Comparison of ENCODE assay signal across 13 cellular contexts in genomic region chr15:40438712-40439111, GRCh38. TPM values are rescaled to one million over a fixed set of nuclear protein-coding genes. Genes with fewer than 3 reads are reported as not detected.
DNase-seq lines count a peak whose midpoint lies in the region; ATAC-seq and TF ChIP-seq lines count a peak whose summit lies in the region.
"Had no signal": no experiment of that assay in that cellular context is flagged by ENCODE, and none has a peak within 500 bp of the region (broad histone marks: within the 10 kb centered on the region; RNA-seq: fewer than 3 reads in every experiment).

No MANE protein-coding gene starts in this region.

- peak overlapping the region; percentile 36 to 88 (median 62) for H3K4me3 Mint-ChIP-seq in CD4-positive, CD25-positive, alpha-beta regulatory T cell
- peak overlapping the region; percentile 34 to 85 (median 49) for H3K4me3 Mint-ChIP-seq in IgD-negative memory B cell
- peak overlapping the region; percentile 90 for H3K4me3 Mint-ChIP-seq in central memory CD8-positive, alpha-beta T cell
- H3K4me3 Mint-ChIP-seq in naive B cell: peak overlapping the region in 6 of 8 donors; percentile 10 to 95 (median 83)

- peaks cover 0 to 1% (median 0%) of the 10 kb centered on the region in 7 donors for H3K9me3 Mint-ChIP-seq in CD4-positive, CD25-positive, alpha-beta regulatory T cell
- H3K9me3 Mint-ChIP-seq in IgD-negative memory B cell: no peaks in the 10 kb centered on the region
- no peaks in the 10 kb centered on the region for H3K9me3 Mint-ChIP-seq in central memory CD8-positive, alpha-beta T cell
- peaks cover 0 to 3% (median 0%) of the 10 kb centered on the region in 7 donors for H3K9me3 Mint-ChIP-seq in naive B cell
- H3K9me3 Mint-ChIP-seq: activated naive CD4-positive, alpha-beta T cell treated with anti-CD3 and anti-CD28 coated beads, Interleukin-2, amount 50 U/mL, for 72 hours had no signal

- H3K36me3 Mint-ChIP-seq in CD4-positive, CD25-positive, alpha-beta regulatory T cell: no peaks in the 10 kb centered on the region
- H3K36me3 Mint-ChIP-seq in IgD-negative memory B cell (peaks cover 4% of the 10 kb centered on the region), naive B cell (no peaks in the 10 kb centered on the region)
- peaks cover 9% of the 10 kb centered on the region for H3K36me3 Mint-ChIP-seq in central memory CD8-positive, alpha-beta T cell (ENCODE audit: insufficient read depth)
- H3K36me3 Mint-ChIP-seq: activated naive CD4-positive, alpha-beta T cell treated with anti-CD3 and anti-CD28 coated beads, Interleukin-2, amount 50 U/mL, for 72 hours had no signal

- no peak overlapping the region for H3K27ac ChIP-seq in CD4-positive, CD25-positive, alpha-beta regulatory T cell (ENCODE audit: insufficient read depth, low read length, poor library complexity, severe bottlenecking)
- H3K27ac ChIP-seq in brain microvascular endothelial cell: no peak overlapping the region
- H3K27ac ChIP-seq: esophagus squamous epithelium, GM23248 had no signal

- DNase-seq in CD4-positive, CD25-positive, alpha-beta regulatory T cell: no peak
- no peak for DNase-seq in central memory CD8-positive, alpha-beta T cell (ENCODE audit: low spot score in 2 of 2)
- no peak for DNase-seq in naive B cell
- DNase-seq in COLO829 (ENCODE audit: low spot score): no peak
- DNase-seq in brain microvascular endothelial cell: no peak
- DNase-seq: activated CD4-positive, alpha-beta T cell treated with anti-CD3 and anti-CD28 coated beads, Interleukin-2, amount 50 U/mL, for 48 hours; COR-L47; esophagus squamous epithelium had no signal

- H3K4me1 ChIP-seq in CD4-positive, CD25-positive, alpha-beta regulatory T cell (ENCODE audit: control insufficient read depth, insufficient read depth, low read length, poor library complexity, severe bottlenecking): peaks cover 55% of the 10 kb centered on the region

- no peaks in the 10 kb centered on the region for H3K36me3 ChIP-seq in CD4-positive, CD25-positive, alpha-beta regulatory T cell (ENCODE audit: control insufficient read depth, insufficient read depth, low read length)
- no peaks in the 10 kb centered on the region for H3K36me3 ChIP-seq in brain microvascular endothelial cell (replicated peaks)
- H3K36me3 ChIP-seq: esophagus squamous epithelium had no signal

- no peaks in the 10 kb centered on the region for H3K9me3 ChIP-seq in CD4-positive, CD25-positive, alpha-beta regulatory T cell (ENCODE audit: control insufficient read depth in 2 of 2, low read length in 2 of 2)
- H3K9me3 ChIP-seq: esophagus squamous epithelium had no signal

- peaks cover 0 to 62% (median 26%) of the 10 kb centered on the region in 4 donors for H3K4me1 Mint-ChIP-seq in CD4-positive, CD25-positive, alpha-beta regulatory T cell
- H3K4me1 Mint-ChIP-seq in IgD-negative memory B cell (peaks cover 24 to 32% (median 32%) of the 10 kb centered on the region in 3 donors), naive B cell (peaks cover 49 to 55% (median 53%) of the 10 kb centered on the region in 3 donors)
- peaks cover 65% of the 10 kb centered on the region for H3K4me1 Mint-ChIP-seq in central memory CD8-positive, alpha-beta T cell

- H3K27ac Mint-ChIP-seq in CD4-positive, CD25-positive, alpha-beta regulatory T cell: no peak overlapping the region
- peak overlapping the region in 1 of 3 donors; percentile 77 for H3K27ac Mint-ChIP-seq in IgD-negative memory B cell
- no peak overlapping the region for H3K27ac Mint-ChIP-seq in central memory CD8-positive, alpha-beta T cell (ENCODE audit: low read depth)
- no peak overlapping the region for H3K27ac Mint-ChIP-seq in naive B cell
- H3K27ac Mint-ChIP-seq: activated naive CD4-positive, alpha-beta T cell treated with anti-CD3 and anti-CD28 coated beads, Interleukin-2, amount 50 U/mL, for 72 hours had no signal

- ATAC-seq in CD4-positive, CD25-positive, alpha-beta regulatory T cell (ENCODE audit: low read depth in 2 of 2): no peak
- no peak for ATAC-seq in central memory CD8-positive, alpha-beta T cell (replicated peaks; ENCODE audit: extremely low read depth, poor library complexity, severe bottlenecking)
- no peak for ATAC-seq in naive B cell (ENCODE audit: low read depth in 2 of 2)
- no peak for ATAC-seq in HG03565 (IDR thresholded peaks at IDR 0.05; ENCODE audit: unreplicated experiment)
- ATAC-seq in GM21381 (IDR thresholded peaks at IDR 0.05; ENCODE audit: unreplicated experiment): no peak
- ATAC-seq: activated naive CD4-positive, alpha-beta T cell treated with anti-CD3 and anti-CD28 coated beads, Interleukin-2, amount 50 U/mL, for 72 hours had no signal

- peaks cover 4% of the 10 kb centered on the region for H3K27me3 ChIP-seq in CD4-positive, CD25-positive, alpha-beta regulatory T cell (ENCODE audit: control insufficient read depth, insufficient read depth, low read length)
- H3K27me3 ChIP-seq in brain microvascular endothelial cell (replicated peaks): peaks cover 41% of the 10 kb centered on the region

- in situ Hi-C loops in brain microvascular endothelial cell (cut with HindIII; ENCODE audit: low pct_ligation_motif_present, low sequenced_read_pairs): no loop called here

- H3K4me3 ChIP-seq in CD4-positive, CD25-positive, alpha-beta regulatory T cell (ENCODE audit: low read depth, low read length): no peak overlapping the region
- H3K4me3 ChIP-seq in brain microvascular endothelial cell (ENCODE audit: low read depth, low read length): no peak overlapping the region
- H3K4me3 ChIP-seq: GM23248 had no signal

- H3K27me3 Mint-ChIP-seq in CD4-positive, CD25-positive, alpha-beta regulatory T cell: peaks cover 64% of the 10 kb centered on the region
- peaks cover 34% of the 10 kb centered on the region for H3K27me3 Mint-ChIP-seq in IgD-negative memory B cell
- H3K27me3 Mint-ChIP-seq in central memory CD8-positive, alpha-beta T cell: peaks cover 36% of the 10 kb centered on the region
- H3K27me3 Mint-ChIP-seq in naive B cell: peaks cover 23 to 52% (median 37%) of the 10 kb centered on the region in 3 donors

- TF ChIP-seq CTCF in brain microvascular endothelial cell (IDR thresholded peaks at IDR 0.05; ENCODE audit: low read depth, low read length, missing control alignments): no peak

RNA-seq across cellular contexts. Expression of gene BAHD1, which starts 2.0 kb away (rescaled TPM):
- 32.9 TPM for total RNA-seq in CD4-positive, CD25-positive, alpha-beta regulatory T cell
- 1 to 10 TPM; 1.3 to 1.6 (median 1.5) TPM for polyA plus RNA-seq in CD4-positive, CD25-positive, alpha-beta regulatory T cell
- polyA plus RNA-seq in IgD-negative memory B cell (2.3 TPM), naive B cell (ENCODE audit: low read depth in 6 of 6) (1 to 10 TPM in 5 of 6 donors, under 1 TPM in 1; 0.37 to 3.0 (median 1.9) TPM)

RNA-seq across cellular contexts. Expression of gene CHST14, which starts 32.1 kb away (rescaled TPM):
- 6.3 TPM for total RNA-seq in CD4-positive, CD25-positive, alpha-beta regulatory T cell
- polyA plus RNA-seq in CD4-positive, CD25-positive, alpha-beta regulatory T cell: 1 to 10 TPM; 1.1 to 2.0 (median 1.4) TPM
- polyA plus RNA-seq in IgD-negative memory B cell (1.8 TPM), naive B cell (ENCODE audit: low read depth in 6 of 6) (1 to 10 TPM; 1.4 to 3.2 (median 2.2) TPM)

RNA-seq across cellular contexts. Expression of gene IVD, which starts 33.1 kb away (rescaled TPM):
- 40.2 TPM for total RNA-seq in CD4-positive, CD25-positive, alpha-beta regulatory T cell
- 10 to 100 TPM; 25.0 to 36.3 (median 32.4) TPM for polyA plus RNA-seq in CD4-positive, CD25-positive, alpha-beta regulatory T cell
- polyA plus RNA-seq in IgD-negative memory B cell (55.5 TPM), naive B cell (ENCODE audit: low read depth in 6 of 6) (10 to 100 TPM; 15.6 to 36.3 (median 22.2) TPM)

RNA-seq across cellular contexts. Expression of gene KNSTRN, which starts 56.2 kb away (rescaled TPM):
- 10.5 TPM for total RNA-seq in CD4-positive, CD25-positive, alpha-beta regulatory T cell
- polyA plus RNA-seq in CD4-positive, CD25-positive, alpha-beta regulatory T cell: 1 to 10 TPM; 3.3 to 6.1 (median 4.4) TPM
- 4.6 TPM for polyA plus RNA-seq in IgD-negative memory B cell
- polyA plus RNA-seq in naive B cell (ENCODE audit: low read depth in 6 of 6): 1 to 10 TPM; 2.8 to 6.4 (median 3.6) TPM
